12 cellular contexts compared by ENCODE assay signal in genomic region chr9:79026311-79026710, GRCh38.
DNase-seq lines count a peak whose midpoint lies in the region; ATAC-seq and TF ChIP-seq lines count a peak whose summit lies in the region.
"Had no signal": no experiment of that assay in that cellular context is flagged by ENCODE, and none has a peak within 500 bp of the region (broad histone marks: within the 10 kb centered on the region; RNA-seq: fewer than 3 reads in every experiment).

No MANE protein-coding gene starts in this region.

- DNase-seq in Caki2 (ENCODE audit: low read depth) (peak; percentile 14), KBM-7 (peak; percentile 22), mammary epithelial cell (peak; percentile 95), GDM1 (lab: John Stamatoyannopoulos, UW) (no peak), AML-193 (lab: John Stamatoyannopoulos, UW) (no peak)
- DNase-seq in activated naive CD8-positive, alpha-beta T cell treated with anti-CD3 and anti-CD28 coated beads for 36 hours = no peak
- DNase-seq: activated CD8-positive, alpha-beta memory T cell treated with anti-CD3 and anti-CD28 coated beads for 24 hours had no signal

- no peaks in the 10 kb centered on the region for H3K9me3 ChIP-seq in mammary epithelial cell (replicated peaks; ENCODE audit: insufficient read depth, low read length)
- H3K9me3 ChIP-seq: Caco-2, thoracic aorta had no signal

- dilution Hi-C loops in mammary epithelial cell (cut with HindIII; ENCODE audit: low sequenced_read_pairs) = no loop called here

- no peaks in the 10 kb centered on the region for H3K4me1 Mint-ChIP-seq in activated naive CD8-positive, alpha-beta T cell treated with anti-CD3 and anti-CD28 coated beads for 36 hours

- BruUV-seq in mammary epithelial cell (replicated peaks; lab: Mats Ljungman, UMichigan) = no TSS peak

- ATAC-seq in GM21717 (IDR thresholded peaks at IDR 0.05; ENCODE audit: unreplicated experiment) (peak; percentile 94), HG03135 (IDR thresholded peaks at IDR 0.05; ENCODE audit: unreplicated experiment) (no peak)

- H3K9me3 Mint-ChIP-seq in activated naive CD8-positive, alpha-beta T cell treated with anti-CD3 and anti-CD28 coated beads for 36 hours = no peaks in the 10 kb centered on the region

- in situ Hi-C loops in Caki2 (cut with HindIII; ENCODE audit: low pct_unique_long_range_greater_than_20kb, low sequenced_read_pairs) = no loop called here
- in situ Hi-C loops in KBM-7 (cut with MboI; ENCODE audit: low pct_unique_long_range_greater_than_20kb, low sequenced_read_pairs) = no loop called here
- in situ Hi-C loops in mammary epithelial cell (cut with MboI; ENCODE audit: low sequenced_read_pairs in 2 of 2) = no loop called here

- H3K27me3 ChIP-seq in mammary epithelial cell (ENCODE audit: insufficient read depth, low read length) = no peaks in the 10 kb centered on the region

- H4K20me1 ChIP-seq in mammary epithelial cell (ENCODE audit: insufficient read depth, low read length) = no peaks in the 10 kb centered on the region

- WGBS in mammary epithelial cell (ENCODE audit: low coverage, missing lambda C conversion rate) = 0% methylated on average over 3 of the region's 3 CpGs

- no peak overlapping the region for H3K4me3 ChIP-seq in mammary epithelial cell (replicated peaks in 1 of 3; ENCODE audit: insufficient read depth in 1 of 3, low read depth in 2 of 3, low read length in 3 of 3)
- H3K4me3 ChIP-seq: thoracic aorta had no signal

- TF ChIP-seq CTCF in mammary epithelial cell (conservative IDR thresholded peaks at IDR 0.05 in 1 of 2, IDR thresholded peaks at IDR 0.05 in 1 of 2; ENCODE audit: extremely low read depth in 1 of 2, insufficient read depth in 1 of 2, low read depth in 1 of 2, low read length in 2 of 2) = no peak

- peaks cover 55% of the 10 kb centered on the region for H3K4me1 ChIP-seq in mammary epithelial cell (ENCODE audit: insufficient read depth, low read length)
- H3K4me1 ChIP-seq: Caco-2 had no signal

- H2AFZ ChIP-seq in mammary epithelial cell (ENCODE audit: low read depth, low read length) = peak overlapping the region; percentile 30

- no peak overlapping the region for H3K9ac ChIP-seq in mammary epithelial cell (ENCODE audit: insufficient read depth, low read length)
- H3K9ac ChIP-seq: KMS-11 had no signal

- no peaks in the 10 kb centered on the region for H3K36me3 Mint-ChIP-seq in activated naive CD8-positive, alpha-beta T cell treated with anti-CD3 and anti-CD28 coated beads for 36 hours

- no peaks in the 10 kb centered on the region for H3K36me3 ChIP-seq in mammary epithelial cell (ENCODE audit: insufficient read depth, low read length)
- H3K36me3 ChIP-seq: thoracic aorta had no signal

- peak overlapping the region; percentile 48 for H3K27ac ChIP-seq in mammary epithelial cell (ENCODE audit: insufficient read depth, low read depth, low read length)
- H3K27ac ChIP-seq: KMS-11, thoracic aorta had no signal

- intact Hi-C loops in mammary epithelial cell (cut with micrococcal nuclease) = loop anchor here (10.0 kb wide), 2 partner anchors 422 to 548 kb away; partner anchors contain the start of gene TLE4

- no peaks in the 10 kb centered on the region for H3K79me2 ChIP-seq in mammary epithelial cell (ENCODE audit: insufficient read depth, low read length)

- CTCF ChIA-PET in mammary epithelial cell (lab: Charles Lee; ENCODE audit: low non-redundant PET) = interaction anchor here (0.6 kb wide), 1 partner anchor 168 kb away, joined by 4 read pairs; no protein-coding TSS in a partner anchor

- H3K27ac Mint-ChIP-seq in activated naive CD8-positive, alpha-beta T cell treated with anti-CD3 and anti-CD28 coated beads for 36 hours = no peak overlapping the region

- H3K4me2 ChIP-seq in mammary epithelial cell (ENCODE audit: insufficient read depth, low read depth, low read length) = peak overlapping the region; percentile 39
- H3K4me2 ChIP-seq: KMS-11 had no signal

- H3K27me3 Mint-ChIP-seq in activated naive CD8-positive, alpha-beta T cell treated with anti-CD3 and anti-CD28 coated beads for 36 hours = peaks cover 8% of the 10 kb centered on the region

- H3K4me3 Mint-ChIP-seq in activated naive CD8-positive, alpha-beta T cell treated with anti-CD3 and anti-CD28 coated beads for 36 hours = no peak overlapping the region

Comparison
In these comparisons a context has a peak if more than half of its experiments do, and no peak if none do; other contexts are left out.
1. DNase-seq: peak in Caki2 (single experiment), KBM-7 (single experiment) and mammary epithelial cell (single experiment); none in GDM1 (single experiment), AML-193 (0 of 2) and activated naive CD8-positive, alpha-beta T cell treated with anti-CD3 and anti-CD28 coated beads for 36 hours (single experiment).